2 cellular contexts compared by ENCODE assay signal in genomic region chr20:57407541-57407956, GRCh38.
TF ChIP-seq lines count a peak whose summit lies in the region.

No MANE protein-coding gene starts in this region.

TF ChIP-seq in HEK293, 187 proteins besides CTCF, POLR2A, EP300 and RAD21:
- peak; percentile 46; the same call in 1 of the 2 replicates for TF ChIP-seq HIC1 (tag by site-specific recombination; IDR thresholded peaks at IDR 0.05)
- TF ChIP-seq ZNF707 (tag by site-specific recombination; IDR thresholded peaks at IDR 0.05): no peak

TF ChIP-seq in GM12878, 131 proteins besides CTCF, POLR2A, EP300 and RAD21 (continued from another document):
- TF ChIP-seq SREBF2 (IDR thresholded peaks at IDR 0.05; ENCODE audit: low read length) (no peak), ATF3 (IDR thresholded peaks at IDR 0.05; ENCODE audit: borderline replicate concordance, extremely low read depth, low read depth, low read length) (no peak), GATAD2B (conservative IDR thresholded peaks at IDR 0.05; ENCODE audit: low read depth) (0 out of 2 replicates have a peak, but pooled peaks have one; percentile 43), WRNIP1 (IDR thresholded peaks at IDR 0.05; ENCODE audit: borderline replicate concordance, low read depth, low read length) (no peak), FOXK2 (IDR thresholded peaks at IDR 0.05) (no peak), ZNF24 (IDR thresholded peaks at IDR 0.05) (no peak)
TF ChIP-seq in GM12878: peak in this region for 1.
